ENCODE assay signal across 8 cellular contexts in genomic region chr5:68460147-68460760, GRCh38.
DNase-seq lines count a peak whose midpoint lies in the region; ATAC-seq, FAIRE-seq and TF ChIP-seq lines count a peak whose summit lies in the region.

No MANE protein-coding gene starts in this region.

- H3K4me3 ChIP-seq in SJCRH30 = no peak overlapping the region
- no peak overlapping the region for H3K4me3 ChIP-seq in bronchial epithelial cell (ENCODE audit: low read depth, low read length)
- H3K4me3 ChIP-seq in stomach = no peak overlapping the region

- no peak for FAIRE-seq in bronchial epithelial cell (lab: Jason Lieb, UNC)

- no peak for TF ChIP-seq POLR2A in stomach (IDR thresholded peaks at IDR 0.05)

- H3K27me3 ChIP-seq in SJCRH30 (no peaks in the 10 kb centered on the region), bronchial epithelial cell (ENCODE audit: control insufficient read depth, insufficient read depth, low read length) (no peaks in the 10 kb centered on the region), stomach (no peaks in the 10 kb centered on the region)

- no peaks in the 10 kb centered on the region for H3K36me3 ChIP-seq in SJCRH30
- H3K36me3 ChIP-seq in bronchial epithelial cell (ENCODE audit: control insufficient read depth, insufficient read depth, low read length) = no peaks in the 10 kb centered on the region
- no peaks in the 10 kb centered on the region for H3K36me3 ChIP-seq in stomach

- peak; percentile 55 for TF ChIP-seq CTCF in bronchial epithelial cell (IDR thresholded peaks at IDR 0.05; ENCODE audit: insufficient read depth, low read length, severe bottlenecking)
- TF ChIP-seq CTCF in stomach (IDR thresholded peaks at IDR 0.05) = peak in 4 of 7 experiments; percentile 29 to 63 (median 50)

- ATAC-seq in HG02798 (IDR thresholded peaks at IDR 0.05; ENCODE audit: poor library complexity, unreplicated experiment) (peak; percentile 57), left lobe of liver (peak; percentile 62), HG03520 (IDR thresholded peaks at IDR 0.05; ENCODE audit: unreplicated experiment) (no peak)

- 38 to 53% (median 46%) methylated on average over 3 of the region's 3 CpGs for WGBS in stomach, 5 donors

- H3K27ac ChIP-seq in SJCRH30 (no peak overlapping the region), stomach (peak overlapping the region in 2 of 5 donors; percentile 23 to 46)

- H3K4me1 ChIP-seq in SJCRH30 (peaks cover 29% of the 10 kb centered on the region), stomach (peaks cover 17 to 46% (median 34%) of the 10 kb centered on the region in 4 donors)

- H3K9me3 ChIP-seq in SJCRH30 (replicated peaks) = no peaks in the 10 kb centered on the region
- H3K9me3 ChIP-seq in stomach = no peaks in the 10 kb centered on the region

- intact Hi-C loops in stomach (cut with DNase I; ENCODE audit: low total_unique reads) = loop anchor here (10.0 kb wide), 1 partner anchor 175 kb away; no protein-coding TSS in a partner anchor

- TF ChIP-seq EP300 in stomach (IDR thresholded peaks at IDR 0.05) = no peak

- DNase-seq in SIG-M5 treated with dmso at 0.1 percent for 504 hours (lab: John Stamatoyannopoulos, UW; ENCODE audit: unreplicated experiment) (peak; percentile 66), SIG-M5 (lab: John Stamatoyannopoulos, UW) (no peak), SJCRH30 (peak; percentile 20 to 69), bronchial epithelial cell (ENCODE audit: low read depth) (peak; percentile 74), left lobe of liver (ENCODE audit: low spot score) (no peak), stomach (no peak)

Comparison
In these comparisons a context has a peak if more than half of its experiments do, and no peak if none do; other contexts are left out.
1. DNase-seq: peak in SIG-M5 treated with dmso at 0.1 percent for 504 hours (single experiment), SJCRH30 (2 of 2) and bronchial epithelial cell (single experiment); none in SIG-M5 (single experiment), left lobe of liver (single experiment) and stomach (single experiment).